ENCODE assay signal across 15 cellular contexts in the genomic region with DNA sequence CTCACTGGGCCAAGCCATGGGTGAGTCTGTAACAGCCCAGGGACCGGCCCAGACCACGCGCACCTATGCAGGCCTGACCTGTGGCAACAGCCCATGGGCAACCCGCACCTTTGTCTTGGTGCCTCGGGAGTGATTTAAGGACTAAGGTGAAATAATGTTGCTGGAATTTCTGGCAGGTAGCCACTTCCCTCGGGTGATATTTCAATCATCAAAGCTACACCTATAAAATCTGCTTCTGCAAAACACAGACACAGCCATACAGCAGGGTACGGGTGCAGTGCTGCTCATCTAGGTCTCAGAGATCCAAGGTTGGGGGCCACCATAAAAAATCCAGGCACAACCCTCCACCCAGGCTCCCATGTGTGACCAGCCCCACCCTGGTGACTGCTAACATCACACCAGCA. TPM values are rescaled to one million over a fixed set of nuclear protein-coding genes. Genes with fewer than 3 reads are reported as not detected.
A peak's percentile ranks its signal among the peaks of the same experiment; 100 is the strongest.
DNase-seq lines count a peak whose midpoint lies in the region; ATAC-seq and TF ChIP-seq lines count a peak whose summit lies in the region.
"Had no signal": no experiment of that assay in that cellular context is flagged by ENCODE, and none has a peak within 500 bp of the region (broad histone marks: within the 10 kb centered on the region; RNA-seq: fewer than 3 reads in every experiment).

No MANE protein-coding gene starts in this region.

- TF ChIP-seq POLR2A in stomach (IDR thresholded peaks at IDR 0.05), result no peak

- DNase-seq in DMS153 treated with DMSO at 0.1 percent for 48 hours (lab: John Stamatoyannopoulos, UW; ENCODE audit: unreplicated experiment) (peak; percentile 35), DMS153 (lab: John Stamatoyannopoulos, UW) (no peak), RWPE2 (ENCODE audit: low spot score) (peak; percentile 74), iPS-NIHi11 (ENCODE audit: low spot score) (peak; percentile 73), stomach (peak; percentile 29), cortex of kidney (lab: John Stamatoyannopoulos, UW) (no peak), HuH-7.5 (ENCODE audit: low spot score) (no peak)
- DNase-seq: activated CD4-positive, alpha-beta T cell treated with anti-CD3 and anti-CD28 coated beads for 1 hour; activated T-cell treated with anti-CD3 and anti-CD28 coated beads, Interleukin-2, amount 50 U/mL, for 24 hours; CD4-positive, CD25-positive, alpha-beta regulatory T cell; NCI-H1417 treated with DMSO at 0.1 percent for 48 hours had no signal

- H3K4me3 ChIP-seq in RWPE2 (ENCODE audit: severe bottlenecking) (no peak overlapping the region), stomach (no peak overlapping the region)
- H3K4me3 ChIP-seq: gastroesophageal sphincter had no signal

- intact Hi-C loops in stomach (cut with DNase I; ENCODE audit: low total_unique reads), result no loop called here

- H3K27me3 ChIP-seq in RWPE2 (ENCODE audit: insufficient read depth, poor library complexity, severe bottlenecking), result no peaks in the 10 kb centered on the region
- H3K27me3 ChIP-seq in stomach, result no peaks in the 10 kb centered on the region
- H3K27me3 ChIP-seq: gastroesophageal sphincter had no signal

- TF ChIP-seq CTCF in RWPE2 (IDR thresholded peaks at IDR 0.05; ENCODE audit: poor library complexity, severe bottlenecking) (no peak), stomach (IDR thresholded peaks at IDR 0.05) (no peak)

- no peaks in the 10 kb centered on the region for H3K36me3 ChIP-seq in RWPE2 (ENCODE audit: low read depth)
- peaks cover 0 to 23% (median 21%) of the 10 kb centered on the region in 4 donors for H3K36me3 ChIP-seq in stomach

- peak overlapping the region; percentile 18 for H3K27ac ChIP-seq in RWPE2 (ENCODE audit: poor library complexity, severe bottlenecking)
- peak overlapping the region in 4 of 5 donors; percentile 17 to 67 (median 47) for H3K27ac ChIP-seq in stomach
- H3K27ac ChIP-seq: 22Rv1 had no signal

- no peak for TF ChIP-seq EP300 in stomach (IDR thresholded peaks at IDR 0.05)

- peak; percentile 97 for ATAC-seq in RWPE2 (ENCODE audit: low read depth)
- no peak for ATAC-seq in GM21576 (IDR thresholded peaks at IDR 0.05; ENCODE audit: unreplicated experiment)
- ATAC-seq: gastroesophageal sphincter had no signal

- 32 to 48% (median 40%) methylated on average over 7 of the region's 7 CpGs for WGBS in stomach, 5 donors

- no peaks in the 10 kb centered on the region for H3K9me3 ChIP-seq in RWPE2 (ENCODE audit: severe bottlenecking)
- H3K9me3 ChIP-seq in stomach, result no peaks in the 10 kb centered on the region
- H3K9me3 ChIP-seq: gastroesophageal sphincter had no signal

- peaks cover 10% of the 10 kb centered on the region for H3K4me1 ChIP-seq in RWPE2 (ENCODE audit: insufficient read depth, poor library complexity, severe bottlenecking)
- peaks cover 0 to 32% (median 9%) of the 10 kb centered on the region in 4 donors for H3K4me1 ChIP-seq in stomach

RNA-seq across cellular contexts. Expression of a gene that starts 44.4 kb away (rescaled TPM):
- total RNA-seq in stomach, result 100 to 1,000 TPM in 1 of 5 donors, 10 to 100 TPM in 4; 17.1 to 170 (median 65.0) TPM
- polyA plus RNA-seq in stomach, result 10 to 100 TPM in 1 of 3 donors, 1 to 10 TPM in 2; 3.9 to 18.3 (median 5.0) TPM
- total RNA-seq: HT1080 had no signal

Comparison
In these comparisons a context has a peak if more than half of its experiments do, and no peak if none do; other contexts are left out.
1. DNase-seq: peak in DMS153 treated with DMSO at 0.1 percent for 48 hours (single experiment), RWPE2 (single experiment), iPS-NIHi11 (single experiment) and stomach (single experiment); none in DMS153 (single experiment), cortex of kidney (single experiment) and HuH-7.5 (single experiment).